22 cellular contexts compared by ENCODE assay signal in the genomic region with DNA sequence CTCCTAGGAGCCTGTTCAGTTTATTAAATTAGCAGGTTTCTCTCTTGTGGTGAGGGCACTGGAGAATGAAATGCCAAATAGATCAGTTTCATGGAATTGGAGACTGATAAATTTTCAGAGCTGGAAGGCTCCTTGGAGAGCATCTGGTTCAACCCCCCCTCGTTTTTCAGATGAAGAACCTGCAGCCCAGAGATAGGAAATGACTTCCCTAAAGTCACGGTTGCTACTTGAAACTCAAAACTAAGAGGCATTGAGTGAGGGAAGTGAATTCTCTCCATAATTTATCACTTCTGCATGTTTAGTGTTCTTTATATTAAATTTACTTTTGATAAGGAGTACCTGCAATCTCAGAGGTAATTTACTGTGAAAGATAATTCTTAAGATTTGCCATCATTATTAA.
"Had no signal": no experiment of that assay in that cellular context is flagged by ENCODE, and none has a peak within 500 bp of the region (broad histone marks: within the 10 kb centered on the region; RNA-seq: fewer than 3 reads in every experiment).

No MANE protein-coding gene starts in this region.

- H3K9ac ChIP-seq: KMS-11 had no signal

- ATAC-seq: HepG2, Panc1, PC-3 had no signal

- H3K4me2 ChIP-seq: KMS-11 had no signal

- H3K4me1 ChIP-seq: SJCRH30 had no signal

- H3K4me3 ChIP-seq: SJCRH30, SK-N-MC had no signal

- H3K27ac ChIP-seq: KMS-11, RWPE1, SJCRH30, SK-N-MC had no signal

- DNase-seq: IMR-90, Kasumi-1, MM.1S, NCI-H1092 treated with DMSO at 0.1 percent for 48 hours, NCI-H1436, NCI-H187, NCI-H2029, NCI-H2081 treated with DMSO at 0.1 percent for 48 hours, NCI-H2171, NCI-H226, NCI-H446, NCI-H510A, NCI-H524 treated with DMSO at 0.1 percent for 48 hours, NCI-H774, PC-3, SHP77 treated with DMSO at 0.1 percent for 48 hours, SJCRH30 had no signal

- H3K9me3 ChIP-seq: SJCRH30 had no signal

- H3K36me3 ChIP-seq: SJCRH30 had no signal
